In the genomic region with DNA sequence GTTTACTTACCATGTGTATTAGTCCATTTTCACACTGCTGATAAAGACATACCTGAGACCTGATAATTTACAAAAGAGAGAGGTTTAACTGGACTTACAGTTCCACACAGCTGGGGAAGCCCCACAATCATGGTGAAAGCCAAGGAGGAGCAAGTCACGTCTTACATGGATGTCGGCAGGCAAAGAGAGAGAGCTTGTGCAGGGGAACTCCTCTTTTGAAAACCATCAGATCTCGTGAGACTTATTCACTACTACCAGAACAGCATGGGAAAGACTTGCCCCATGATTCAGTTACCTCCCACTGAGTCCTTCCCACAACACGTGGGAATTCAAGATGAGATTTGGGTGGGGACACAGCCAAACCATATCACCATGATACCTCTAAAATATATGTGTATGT, we compare ENCODE assay signal across 27 cellular contexts.
"Had no signal": no experiment of that assay in that cellular context is flagged by ENCODE, and none has a peak within 500 bp of the region (broad histone marks: within the 10 kb centered on the region; RNA-seq: fewer than 3 reads in every experiment).

No MANE protein-coding gene starts in this region.

- H3K4me1 ChIP-seq: left lung, psoas muscle, uterus had no signal

- H3K4me2 ChIP-seq: smooth muscle cell had no signal

- FAIRE-seq: islet of Langerhans, kidney had no signal

- DNase-seq: hypothalamus; immature natural killer cell; kidney; left colon; left lung; lower lobe of right lung; mammary epithelial cell; mesenchymal stem cell; naive thymus-derived CD8-positive, alpha-beta T cell; occipital lobe; psoas muscle; right lobe of liver; stimulated activated CD4-positive, alpha-beta T cell treated with anti-CD3 and anti-CD28 coated beads, Interleukin-1b, Interleukin-23, amount 100 ng/mL, for 48 hours; stimulated activated CD4-positive, alpha-beta T cell treated with anti-CD3 and anti-CD28 coated beads, Interleukin-2, amount 100 ng/mL, for 48 hours; stimulated activated CD4-positive, alpha-beta T cell treated with anti-CD3 and anti-CD28 coated beads, Interleukin-4, amount 100 ng/mL, for 4 hours; stimulated activated CD8-positive, alpha-beta memory T cell treated with anti-CD3 and anti-CD28 coated beads, Interleukin-4, amount 100 ng/mL, for 48 hours; stimulated activated naive CD4-positive, alpha-beta T cell treated with Interleukin-2 at 50 U/mL for 16 hours; stimulated activated naive CD8-positive, alpha-beta T cell treated with anti-CD3 and anti-CD28 coated beads, Interleukin-15, amount 100 ng/mL, for 72 hours; substantia nigra; testis; thyroid gland; uterus had no signal

- H3K4me3 ChIP-seq: left lung, lower lobe of right lung, psoas muscle, right lobe of liver, smooth muscle cell, testis, thyroid gland, uterus had no signal

- H3K27ac ChIP-seq: left lung, lower lobe of right lung, neutrophil, parathyroid adenoma, psoas muscle, right lobe of liver, testis, thyroid gland, uterus had no signal

- H3K9me3 ChIP-seq: left lung, lower lobe of right lung, neutrophil, psoas muscle, right lobe of liver, testis, thyroid gland, uterus had no signal

- ATAC-seq: left colon; left lung; lower lobe of right lung; naive thymus-derived CD8-positive, alpha-beta T cell; psoas muscle; right lobe of liver; stimulated activated memory B cell treated with anti-CD40 and anti-IgM and Interleukin-4, amounts not matched to agents 10 μg/mL and 1 μg/mL and 100 μg/mL, for 72 hours; stimulated activated naive CD8-positive, alpha-beta T cell treated with anti-CD3 and anti-CD28 coated beads, Interleukin-15, amount 100 ng/mL, for 72 hours had no signal

- H3K27me3 ChIP-seq: left lung, right lobe of liver, testis, thyroid gland, uterus had no signal

- H3K36me3 ChIP-seq: left lung, lower lobe of right lung, neutrophil, right lobe of liver, thyroid gland, uterus had no signal
